8 cellular contexts compared by ENCODE assay signal in the genomic region with DNA sequence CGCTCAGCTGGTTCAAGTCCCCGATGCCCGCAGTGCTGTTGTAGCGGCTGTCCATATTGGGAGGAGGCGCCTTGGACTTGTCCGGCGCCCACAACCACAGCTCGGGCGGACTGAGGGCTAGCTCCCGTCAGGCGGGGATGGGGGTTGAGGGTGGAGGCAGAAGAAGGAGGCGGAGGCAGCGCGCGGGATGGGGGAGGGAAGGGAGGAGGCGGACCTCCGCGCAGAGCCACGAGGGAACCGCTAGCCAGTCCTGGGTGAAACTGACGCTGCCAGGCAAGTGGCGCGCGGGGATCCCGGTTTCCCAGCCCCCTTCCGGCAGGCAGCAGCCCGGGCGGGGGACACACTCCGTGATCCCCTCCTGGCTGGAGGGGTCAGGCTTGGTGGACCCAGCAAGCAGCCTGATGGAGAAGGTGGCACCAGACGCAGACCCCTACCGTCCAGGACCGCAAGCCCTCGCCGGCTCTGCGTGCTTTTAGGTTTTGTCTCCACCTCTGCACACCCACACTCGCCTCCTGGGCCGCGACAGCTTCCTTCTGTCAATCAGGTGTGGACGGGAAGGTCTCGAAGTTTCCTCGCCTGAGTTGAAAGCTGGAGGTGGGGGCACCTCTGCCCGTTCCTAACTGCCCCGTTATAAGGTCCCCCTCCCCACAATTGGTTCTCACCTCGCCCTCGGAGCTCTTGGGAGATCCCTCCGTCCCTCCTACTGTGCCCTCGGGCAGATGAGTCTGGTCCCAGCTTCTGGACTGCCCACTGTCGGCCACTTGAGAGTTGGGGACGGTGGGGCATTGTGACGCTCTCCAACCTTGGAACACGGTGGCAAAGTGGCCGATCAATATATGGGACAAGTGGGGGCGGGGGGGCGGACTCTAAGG. TPM values are rescaled to one million over a fixed set of nuclear protein-coding genes. Genes with fewer than 3 reads are reported as not detected.
DNase-seq lines count a peak whose midpoint lies in the region; FAIRE-seq and TF ChIP-seq lines count a peak whose summit lies in the region.

A gene (minus strand): TSS at position 112 of the 872 bp plus-strand sequence. CDS start 57 bp downstream, at position 55.

- H3K9ac ChIP-seq in H9 (ENCODE audit: extremely low read depth, insufficient read length, low read length) (peak within 1 kb of the TSS; percentile 64), MM.1S (ENCODE audit: low read length) (peak within 1 kb of the TSS; percentile 69), endocrine pancreas (ENCODE audit: control insufficient read depth, insufficient read depth, low read length) (peak within 1 kb of the TSS; percentile 89)

- no peaks in the 10 kb centered on the region for H4K20me1 ChIP-seq in H9 (ENCODE audit: control insufficient read depth, insufficient read depth, insufficient read length)
- H4K20me1 ChIP-seq in MM.1S (ENCODE audit: insufficient read depth, low read length) = no peaks in the 10 kb centered on the region

- peaks cover 14% of the 10 kb centered on the region for H3K23me2 ChIP-seq in H9 (ENCODE audit: insufficient read length, low read depth, low read length, poor library complexity, severe bottlenecking)

- H3K23ac ChIP-seq in H9 (ENCODE audit: insufficient read length, low read depth, low read length) = no peak within 1 kb of the TSS

- H2AK5ac ChIP-seq in H9 (ENCODE audit: insufficient read length, low read length) = no peak within 1 kb of the TSS

- H3K36me3 ChIP-seq in MM.1S (replicated peaks; ENCODE audit: insufficient read depth, low read length) (no peaks in the 10 kb centered on the region), endocrine pancreas (ENCODE audit: control insufficient read depth, insufficient read depth, low read length) (no peaks in the 10 kb centered on the region)

- no peak within 1 kb of the TSS for H4K91ac ChIP-seq in H9 (ENCODE audit: insufficient read length, low read depth, low read length)

- peaks cover 5% of the 10 kb centered on the region; the same call in 1 of the 2 replicates for H3F3A ChIP-seq in MM.1S (ENCODE audit: insufficient read depth, low read length)

- TF ChIP-seq CTCF in GM10248 (IDR thresholded peaks at IDR 0.05; ENCODE audit: control extremely low read depth, extremely low read depth, low read depth, missing control alignments) (no peak), H9 (conservative IDR thresholded peaks at IDR 0.05) (no peak), MM.1S (IDR thresholded peaks at IDR 0.05; ENCODE audit: low read length) (no peak), D721Med (IDR thresholded peaks at IDR 0.05; ENCODE audit: insufficient read depth, missing control alignments) (no peak)

- H2AFZ ChIP-seq in H9 (ENCODE audit: low read length) = peak within 1 kb of the TSS; percentile 93
- peak within 1 kb of the TSS; percentile 79 for H2AFZ ChIP-seq in MM.1S (ENCODE audit: low read length)

- no peak within 1 kb of the TSS for H2BK12ac ChIP-seq in H9 (ENCODE audit: insufficient read length, low read depth, low read length)

- H3K79me2 ChIP-seq in H9 (ENCODE audit: insufficient read depth, low read length) = no peaks in the 10 kb centered on the region
- H3K79me2 ChIP-seq in MM.1S (ENCODE audit: low read length) = peaks cover 29% of the 10 kb centered on the region

- no peak within 1 kb of the TSS for H3K27ac ChIP-seq in H9 (ENCODE audit: insufficient read length, low read depth, low read length)
- peak within 1 kb of the TSS; percentile 75; the same call in 1 of the 2 replicates for H3K27ac ChIP-seq in MM.1S (ENCODE audit: low read length)

- no peak within 1 kb of the TSS for H2BK120ac ChIP-seq in H9 (ENCODE audit: low read depth, low read length, poor library complexity, severe bottlenecking)

- no peak within 1 kb of the TSS for H2BK5ac ChIP-seq in H9 (ENCODE audit: insufficient read length, low read length)

- H3K4me1 ChIP-seq in H9 (ENCODE audit: insufficient read depth, low read length) (no peaks in the 10 kb centered on the region), MM.1S (ENCODE audit: low read length) (no peaks in the 10 kb centered on the region), endocrine pancreas (ENCODE audit: control insufficient read depth, insufficient read depth, low read length) (peaks cover 13% of the 10 kb centered on the region)

- no peaks in the 10 kb centered on the region for H3K9me2 ChIP-seq in MM.1S (replicated peaks; ENCODE audit: insufficient read depth, low read length)

- H3T11ph ChIP-seq in H9 (ENCODE audit: low read length) = no peak within 1 kb of the TSS

- WGBS in H9 (ENCODE audit: extremely low coverage, insufficient read length, low lambda C conversion rate) = no CpG with 5 or more reads among the region's 54 CpGs

- peak within 1 kb of the TSS; percentile 64 for H3K18ac ChIP-seq in H9 (ENCODE audit: insufficient read length, low read depth, low read length)

- FAIRE-seq in D721Med (lab: Jason Lieb, UNC) = no peak

- no peak within 1 kb of the TSS for H2BK15ac ChIP-seq in H9 (ENCODE audit: low read depth, low read length)

- H3K27ac Mint-ChIP-seq in H9 = peak within 1 kb of the TSS; percentile 68 to 98 (median 85); a peak in 6 of 7 replicates

- H4K8ac ChIP-seq in H9 (replicated peaks; ENCODE audit: insufficient read length, low read depth, low read length) = no peak within 1 kb of the TSS

- H3K56ac ChIP-seq in H9 (ENCODE audit: insufficient read length, low read depth, low read length) = no peak within 1 kb of the TSS

- H3K14ac ChIP-seq in H9 (ENCODE audit: insufficient read depth, low read length) = peak within 1 kb of the TSS; percentile 75

- peak; percentile 83 for DNase-seq in GM10248 (ENCODE audit: extremely low spot score)
- DNase-seq in H9 = peak; percentile 75
- peak; percentile 68 for DNase-seq in MM.1S
- peak; percentile 69 for DNase-seq in activated CD8-positive, alpha-beta memory T cell treated with anti-CD3 and anti-CD28 coated beads for 24 hours
- DNase-seq in medulla oblongata (ENCODE audit: extremely low spot score) = peak; percentile 64
- DNase-seq in stimulated activated CD8-positive, alpha-beta memory T cell treated with anti-CD3 and anti-CD28 coated beads, Interleukin-4, amount 100 ng/mL, for 24 hours (ENCODE audit: low read depth) = peak; percentile 19
- DNase-seq in D721Med (ENCODE audit: insufficient read length, low spot score) = no peak

- H3K4me3 ChIP-seq in MM.1S (ENCODE audit: low read length) (peak within 1 kb of the TSS; percentile 82), endocrine pancreas (ENCODE audit: control insufficient read depth, insufficient read depth, low read length) (peak within 1 kb of the TSS; percentile 68)

- no peaks in the 10 kb centered on the region for H3K9me3 ChIP-seq in H9 (ENCODE audit: control insufficient read depth, low read depth, low read length)
- H3K9me3 ChIP-seq in MM.1S (replicated peaks; ENCODE audit: insufficient read depth, low read length) = no peaks in the 10 kb centered on the region
- H3K9me3 ChIP-seq in endocrine pancreas (ENCODE audit: control insufficient read depth, low read length) = no peaks in the 10 kb centered on the region

- H4K5ac ChIP-seq in H9 (ENCODE audit: insufficient read length, low read depth, low read length) = no peak within 1 kb of the TSS

- peak within 1 kb of the TSS; percentile 85 to 95 for H3K4me3 Mint-ChIP-seq in H9

- peaks cover 21 to 22% of the 10 kb centered on the region in 2 experiments for H3K4me1 Mint-ChIP-seq in H9

- POLR2A ChIA-PET in GM10248 (lab: Yijun Ruan, JAX) = interaction anchor here (0.9 to 1.0 kb wide), 3 partner anchors 73 to 129 kb away, joined by 3 read pairs; no protein-coding TSS in a partner anchor

- H3K9me3 Mint-ChIP-seq in H9 = no peaks in the 10 kb centered on the region; a peak in 1 of 5 replicates

- H3K36me3 Mint-ChIP-seq in H9 (ENCODE audit: insufficient read depth in 1 of 3, low read depth in 3 of 3) = no peaks in the 10 kb centered on the region

- CTCF ChIA-PET in GM10248 (lab: Yijun Ruan, JAX) = interaction anchor here (0.7 to 5.4 kb wide), 32 partner anchors 10 to 578 kb away, joined by 3 to 47 read pairs (median 5); no protein-coding TSS in a partner anchor

- H3K27me3 Mint-ChIP-seq in H9 (ENCODE audit: low read depth) = peaks cover 16% of the 10 kb centered on the region

- no peak within 1 kb of the TSS for H2BK20ac ChIP-seq in H9 (ENCODE audit: low read depth, low read length, poor library complexity, severe bottlenecking)

- H3K27me3 ChIP-seq in H9 (ENCODE audit: insufficient read depth, low read length) (no peaks in the 10 kb centered on the region), MM.1S (replicated peaks; ENCODE audit: insufficient read depth, low read length) (no peaks in the 10 kb centered on the region), endocrine pancreas (ENCODE audit: control insufficient read depth, insufficient read depth, low read length) (no peaks in the 10 kb centered on the region)

- peak within 1 kb of the TSS; percentile 89 for H3K4me2 ChIP-seq in H9 (ENCODE audit: insufficient read depth, insufficient read length, low read length)
- peak within 1 kb of the TSS; percentile 96 for H3K4me2 ChIP-seq in MM.1S (ENCODE audit: low read depth, low read length)

- H3K79me1 ChIP-seq in H9 (ENCODE audit: insufficient read depth, low read depth, low read length, poor library complexity, severe bottlenecking) = no peaks in the 10 kb centered on the region

- H3K4ac ChIP-seq in H9 (ENCODE audit: low read depth, low read length) = no peak within 1 kb of the TSS

RNA-seq across cellular contexts. Expression of the gene that starts here (rescaled TPM):
- total RNA-seq in H9 (2021) = 1.9 and 2.4 TPM in 2 replicates
